Comparison of ENCODE assay signal across 8 cellular contexts in the genomic region with DNA sequence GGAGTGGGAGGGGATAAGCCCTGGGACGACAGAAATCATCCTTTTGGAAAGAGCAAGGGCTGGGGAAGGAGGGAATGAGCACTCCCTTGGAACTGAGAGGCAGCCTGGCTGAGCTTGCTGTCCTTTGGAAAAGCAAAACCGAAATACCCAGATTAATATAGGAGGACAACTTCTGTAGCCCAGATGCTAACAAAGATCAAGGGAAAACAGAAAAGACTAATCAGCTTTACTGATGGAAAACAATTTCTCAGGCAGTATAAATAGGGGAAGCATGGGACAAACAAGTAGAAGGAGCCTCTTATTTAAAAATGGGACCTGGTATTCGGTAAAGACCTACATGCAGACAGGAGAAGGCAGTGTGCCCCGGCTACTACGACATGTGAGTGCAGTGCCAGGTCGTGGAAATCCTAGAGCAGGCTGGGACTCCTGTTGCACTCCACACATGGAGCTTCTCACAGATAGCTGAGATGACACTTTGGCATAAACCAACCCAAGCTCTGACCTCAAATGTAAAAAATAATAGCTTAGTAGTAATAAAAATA. TPM values are rescaled to one million over a fixed set of nuclear protein-coding genes. Genes with fewer than 3 reads are reported as not detected.
A peak's percentile ranks its signal among the peaks of the same experiment; 100 is the strongest.
DNase-seq lines count a peak whose midpoint lies in the region; ATAC-seq, FAIRE-seq and TF ChIP-seq lines count a peak whose summit lies in the region.

No MANE protein-coding gene starts in this region.

- no peaks in the 10 kb centered on the region for H3K27me3 Mint-ChIP-seq in Caco-2 (ENCODE audit: insufficient read depth, unreplicated experiment)

- H3K4me3 Mint-ChIP-seq in Caco-2 (ENCODE audit: unreplicated experiment), result peak overlapping the region; percentile 87

- no peaks in the 10 kb centered on the region for H3K9me1 ChIP-seq in K562 (ENCODE audit: control insufficient read depth, insufficient read depth, low read length)
- H3K9me1 ChIP-seq in keratinocyte (ENCODE audit: control insufficient read depth, extremely low read depth, insufficient read depth, low read length), result no peaks in the 10 kb centered on the region

- POLR2A ChIA-PET in Caco-2 (lab: Charles Lee) (no interaction called here), K562 (lab: Yijun Ruan, JAX) (no interaction called here)

- H3K4me2 ChIP-seq in K562 (ENCODE audit: insufficient read depth, low read length), result peak overlapping the region; percentile 76
- peak overlapping the region; percentile 71 for H3K4me2 ChIP-seq in keratinocyte (ENCODE audit: control insufficient read depth, extremely low read depth, insufficient read depth, low read depth, low read length)

- no peaks in the 10 kb centered on the region for H3K27me3 ChIP-seq in Caco-2 (replicated peaks; ENCODE audit: control insufficient read depth, insufficient read depth, low read length)
- no peaks in the 10 kb centered on the region for H3K27me3 ChIP-seq in K562 (ENCODE audit: control insufficient read depth in 2 of 2, insufficient read depth in 2 of 2, low read length in 2 of 2)
- H3K27me3 ChIP-seq in keratinocyte (ENCODE audit: control insufficient read depth, extremely low read depth, insufficient read depth, low read length), result no peaks in the 10 kb centered on the region

- no peak for ATAC-seq in K562
- no peak for ATAC-seq in stimulated activated naive CD8-positive, alpha-beta T cell treated with anti-CD3 and anti-CD28 coated beads, Interleukin-15, Interleukin-2, amounts not matched to agents 100 U/mL and 50 U/mL, for 24 hours

- in situ Hi-C loops in K562 (cut with MboI), result no loop called here

- H3K36me3 ChIP-seq in Caco-2 (ENCODE audit: control insufficient read depth, insufficient read depth, low read length), result no peaks in the 10 kb centered on the region
- no peaks in the 10 kb centered on the region for H3K36me3 ChIP-seq in K562 (ENCODE audit: control insufficient read depth, insufficient read depth, low read length)
- peaks cover 0 to 2% of the 10 kb centered on the region in 2 experiments for H3K36me3 ChIP-seq in keratinocyte (ENCODE audit: control insufficient read depth in 2 of 2, extremely low read depth in 1 of 2, insufficient read depth in 2 of 2, low read length in 2 of 2)

- DNase-seq in Caco-2, result no peak
- DNase-seq in NCI-H1105 (lab: John Stamatoyannopoulos, UW), result peak; percentile 4
- DNase-seq in K562 (ENCODE audit: extremely low read depth in 1 of 4, low spot score in 3 of 4), result no peak
- DNase-seq in keratinocyte (ENCODE audit: low read depth, low spot score), result no peak
- peak; percentile 9 for DNase-seq in stimulated activated naive CD8-positive, alpha-beta T cell treated with anti-CD3 and anti-CD28 coated beads, Interleukin-15, Interleukin-2, amounts not matched to agents 100 U/mL and 50 U/mL, for 24 hours
- DNase-seq in NCI-H128 (lab: John Stamatoyannopoulos, UW; ENCODE audit: unreplicated experiment), result no peak
- no peak for DNase-seq in islet precursor cell
- no peak for DNase-seq in cortex of kidney (lab: John Stamatoyannopoulos, UW)

- FAIRE-seq in K562 (lab: Jason Lieb, UNC) (no peak), keratinocyte (lab: Jason Lieb, UNC) (peak; percentile 87)

- no peaks in the 10 kb centered on the region for H4K20me1 ChIP-seq in K562 (replicated peaks; ENCODE audit: control insufficient read depth, insufficient read depth, low read length)
- no peaks in the 10 kb centered on the region for H4K20me1 ChIP-seq in keratinocyte (ENCODE audit: control insufficient read depth, extremely low read depth, insufficient read depth, low read length)

- TF ChIP-seq POLR2A in K562 (conservative IDR thresholded peaks at IDR 0.05), result no peak

- H3K4me1 ChIP-seq in Caco-2 (no peaks in the 10 kb centered on the region), K562 (replicated peaks in 1 of 2; ENCODE audit: control insufficient read depth in 2 of 2, insufficient read depth in 2 of 2, low read length in 2 of 2) (peaks cover 0 to 7% of the 10 kb centered on the region in 2 experiments; a peak in 3 of 5 replicates), keratinocyte (ENCODE audit: control insufficient read depth, extremely low read depth, insufficient read depth, low read length) (peaks cover 6% of the 10 kb centered on the region)

- peaks cover 5% of the 10 kb centered on the region for H3K4me1 Mint-ChIP-seq in Caco-2 (ENCODE audit: low read depth, unreplicated experiment)

- no peaks in the 10 kb centered on the region for H3K36me3 Mint-ChIP-seq in Caco-2 (ENCODE audit: insufficient read depth, unreplicated experiment)

- CTCF ChIA-PET in Caco-2 (lab: Charles Lee), result interaction anchor here (0.6 to 0.9 kb wide), 3 partner anchors 183 to 1248 kb away, joined by 3 to 9 read pairs (median 3); no protein-coding TSS in a partner anchor
- CTCF ChIA-PET in K562 (lab: Yijun Ruan, JAX; ENCODE audit: low intra/inter-chr PET ratio), result no interaction called here

- peak overlapping the region; percentile 45 for H3K27ac Mint-ChIP-seq in Caco-2 (ENCODE audit: unreplicated experiment)

- 11% methylated on average over 6 of the region's 6 CpGs for WGBS in K562 (ENCODE audit: insufficient coverage, low coverage, missing lambda C conversion rate)

- no peak for TF ChIP-seq EP300 in K562 (IDR thresholded peaks at IDR 0.05; ENCODE audit: low read length)

- H3K9me3 ChIP-seq in Caco-2, result no peaks in the 10 kb centered on the region
- no peaks in the 10 kb centered on the region for H3K9me3 ChIP-seq in K562 (replicated peaks; ENCODE audit: control insufficient read depth, insufficient read depth, low read depth, low read length)
- no peaks in the 10 kb centered on the region for H3K9me3 ChIP-seq in keratinocyte (ENCODE audit: control insufficient read depth, low read depth, low read length)

- dilution Hi-C loops in keratinocyte (cut with MboI; ENCODE audit: extremely low pct_ligation_motif_present, low sequenced_read_pairs), result no loop called here

- H3K4me3 ChIP-seq in Caco-2 (ENCODE audit: low read depth, low read length), result peak overlapping the region; percentile 30
- H3K4me3 ChIP-seq in K562, result peak overlapping the region; percentile 33
- H3K4me3 ChIP-seq in keratinocyte (ENCODE audit: control insufficient read depth in 2 of 3, extremely low read depth in 1 of 3, insufficient read depth in 2 of 3, low read depth in 1 of 3, low read length in 3 of 3), result peak overlapping the region; percentile 47 to 72 (median 67)

- intact Hi-C loops in Caco-2 (cut with micrococcal nuclease; ENCODE audit: unreplicated experiment), result loop anchor here (5.0 kb wide), 2 partner anchors 330 to 1105 kb away; no protein-coding TSS in a partner anchor
- intact Hi-C loops in K562 (cut with micrococcal nuclease), result loop anchor here (10.0 kb wide), 3 partner anchors 1108 to 1218 kb away; no protein-coding TSS in a partner anchor

- H3K9me3 Mint-ChIP-seq in Caco-2 (ENCODE audit: unreplicated experiment), result no peaks in the 10 kb centered on the region

- no peak overlapping the region for H3K9ac ChIP-seq in K562 (ENCODE audit: insufficient read depth in 1 of 2, low read depth in 2 of 2, low read length in 2 of 2)
- peak overlapping the region; percentile 70 for H3K9ac ChIP-seq in keratinocyte (ENCODE audit: control insufficient read depth, extremely low read depth, insufficient read depth, low read length)

- TF ChIP-seq RAD21 in K562 (CRISPR knock-in tag; conservative IDR thresholded peaks at IDR 0.05 in 1 of 2, IDR thresholded peaks at IDR 0.05 in 1 of 2), result no peak

- TF ChIP-seq CTCF in Caco-2 (IDR thresholded peaks at IDR 0.05; ENCODE audit: insufficient read depth in 1 of 2, low read depth in 1 of 2, low read length in 1 of 2, severe bottlenecking in 1 of 2, unreplicated experiment in 1 of 2), result no peak
- no peak for TF ChIP-seq CTCF in K562 (IDR thresholded peaks at IDR 0.05 in 2 of 3, conservative IDR thresholded peaks at IDR 0.05 in 1 of 3; ENCODE audit: insufficient read depth in 2 of 3, low read depth in 1 of 3, low read length in 3 of 3)
- TF ChIP-seq CTCF in keratinocyte (optimal IDR thresholded peaks at IDR 0.05 in 1 of 3, IDR thresholded peaks at IDR 0.05 in 1 of 3, conservative IDR thresholded peaks at IDR 0.05 in 1 of 3; ENCODE audit: extremely low read depth in 1 of 3, insufficient read depth in 2 of 3, low read length in 3 of 3), result no peak

- H3K79me2 ChIP-seq in K562 (ENCODE audit: control insufficient read depth, insufficient read depth, low read length) (no peaks in the 10 kb centered on the region), keratinocyte (ENCODE audit: control insufficient read depth, insufficient read depth, low read length) (no peaks in the 10 kb centered on the region)

- BruUV-seq in Caco-2 (replicated peaks; lab: Mats Ljungman, UMichigan) (no TSS peak), K562 (replicated peaks; lab: Mats Ljungman, UMichigan) (no TSS peak)

- H2AFZ ChIP-seq in K562 (ENCODE audit: low read depth, low read length) (peak overlapping the region; percentile 68), keratinocyte (ENCODE audit: control insufficient read depth, low read length) (peak overlapping the region; percentile 98)

- no peak overlapping the region for H3K27ac ChIP-seq in K562 (ENCODE audit: extremely low read depth, low read depth, low read length)
- H3K27ac ChIP-seq in keratinocyte (ENCODE audit: control insufficient read depth, insufficient read depth, low read length), result peak overlapping the region; percentile 53

RNA-seq across cellular contexts. Expression of a gene that starts 0.8 kb away (rescaled TPM):
- total RNA-seq in Caco-2 (2022) (0.16 and 0.18 TPM in 2 replicates), K562 (2014; rRNA removed) (not detected in 2 replicates), K562 (2014; rRNA removed; fragmentation: Illumina TruSeq; extraction: Trizol) (under 0.01 and 0.03 TPM in 2 replicates), K562 (2015; rRNA removed; fragmentation: Illumina TruSeq; extraction: Trizol) (under 0.01 and 0.04 TPM in 2 replicates), K562 (2021) (0.04 and 0.07 TPM in 2 replicates)
- total RNA-seq in K562 (2011; cell fraction: chromatin; rRNA removed; ENCODE audit: low replicate concordance), result 0.05 and 0.23 TPM in 2 replicates
- under 0.01 and 0.13 TPM in 2 replicates for total RNA-seq in K562 (2011; cell fraction: nucleolus; rRNA removed)
- total RNA-seq in K562 (2011; cell fraction: nucleoplasm; rRNA removed), result 0.08 and 0.15 TPM in 2 replicates
- polyA plus RNA-seq in K562 (2011; rRNA removed) (0.01 TPM in 1 of 2 replicates, not detected in the other), K562 (2014; fragmentation: Illumina TruSeq; extraction: Trizol) (0.01 TPM in 1 of 2 replicates, not detected in the other), K562 (2014; fragmentation: Nextera tagmentation; extraction: Ambion mirVana) (not detected), K562 (2014; rRNA removed) (0.01 TPM in 1 of 2 replicates, not detected in the other), keratinocyte (2.7 to 3.4 TPM (median 2.9 TPM) in 3 replicates)
- polyA plus RNA-seq in K562 (2011; cell fraction: cytosol; rRNA removed), result not detected in 2 replicates
- polyA plus RNA-seq in K562 (2011; cell fraction: nucleus; rRNA removed), result 0.01 TPM in 1 of 2 replicates, not detected in the other
- polyA plus RNA-seq in K562 (2012), result 0.01 and 0.03 TPM in 2 replicates
- 0.03 and 0.07 TPM in 2 replicates for polyA minus RNA-seq in K562 (2011; rRNA and poly(A)+ RNA removed)
- polyA minus RNA-seq in K562 (2011; cell fraction: cytosol; rRNA and poly(A)+ RNA removed), result 0.10 TPM in 1 of 2 replicates, not detected in the other
- polyA minus RNA-seq in K562 (2011; cell fraction: nucleus; rRNA and poly(A)+ RNA removed), result under 0.01 and 0.13 TPM in 2 replicates
- 1.1 TPM for polyA plus RNA-seq in keratinocyte (2011; ENCODE audit: low read depth)
- polyA plus RNA-seq in keratinocyte (2011; cell fraction: cytosol; rRNA removed), result 0.92 and 1.8 TPM in 2 replicates
- polyA plus RNA-seq in keratinocyte (2011; cell fraction: nucleus; rRNA removed), result 4.4 and 5.5 TPM in 2 replicates
- 1.5 and 2.4 TPM in 2 replicates for polyA plus RNA-seq in keratinocyte (2012; ENCODE audit: low replicate concordance)
- 1.7 to 9.8 TPM (median 6.9 TPM) in 3 replicates for polyA minus RNA-seq in keratinocyte
- polyA minus RNA-seq in keratinocyte (2011; cell fraction: cytosol; rRNA and poly(A)+ RNA removed), result 2.9 TPM
- 12.8 and 24.0 TPM in 2 replicates for polyA minus RNA-seq in keratinocyte (2011; cell fraction: nucleus; rRNA and poly(A)+ RNA removed)

Comparison
In these comparisons a context has a peak if more than half of its experiments do, and no peak if none do; other contexts are left out.
1. DNase-seq: peak in NCI-H1105 (single experiment) and stimulated activated naive CD8-positive, alpha-beta T cell treated with anti-CD3 and anti-CD28 coated beads, Interleukin-15, Interleukin-2, amounts not matched to agents 100 U/mL and 50 U/mL, for 24 hours (single experiment); none in Caco-2 (0 of 2), K562 (0 of 4), keratinocyte (single experiment), NCI-H128 (single experiment), islet precursor cell (single experiment) and cortex of kidney (single experiment).
2. Peak in every context shown above with its lines, with median percentiles within 50 percentile points of each other: H3K4me3 ChIP-seq.